ENCODE assay signal across 1 cellular context in the genomic region with DNA sequence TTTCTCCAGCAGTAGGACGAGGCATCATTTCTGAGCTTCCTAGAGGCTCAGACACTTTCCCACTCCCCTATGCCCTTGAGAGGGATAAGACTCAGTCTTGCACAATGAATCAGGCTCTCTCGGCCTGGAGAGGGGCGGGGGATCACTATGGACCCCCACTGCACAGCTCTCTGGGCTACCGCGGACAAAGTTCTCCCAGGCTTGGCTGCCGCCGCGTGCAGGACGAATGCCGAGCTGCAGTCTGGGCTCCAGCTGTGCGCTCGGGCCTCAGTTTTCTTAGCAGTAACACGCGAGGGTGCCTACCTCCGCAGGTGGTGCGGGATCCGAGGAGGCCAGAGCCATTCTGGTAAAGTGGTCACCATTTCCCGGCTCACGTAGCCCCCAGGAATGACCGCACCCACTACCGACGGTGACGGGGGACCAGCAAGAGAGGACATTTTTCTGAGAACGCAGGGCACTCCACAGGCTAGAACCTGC.
TF ChIP-seq lines count a peak whose summit lies in the region.

No MANE protein-coding gene starts in this region.

TF ChIP-seq in H1, 55 proteins besides CTCF, POLR2A, EP300 and RAD21:
- TF ChIP-seq SP4 (IDR thresholded peaks at IDR 0.05; ENCODE audit: low read length) (no peak), GTF2F1 (IDR thresholded peaks at IDR 0.05; ENCODE audit: borderline replicate concordance, low read depth, low read length) (no peak), NRF1 (IDR thresholded peaks at IDR 0.05; ENCODE audit: low read depth, low read length) (no peak), KDM4A (IDR thresholded peaks at IDR 0.05; ENCODE audit: low read depth, low read length, severe bottlenecking) (peak; percentile 47), CBX8 (IDR thresholded peaks at IDR 0.05; ENCODE audit: borderline replicate concordance, low read depth, low read length) (no peak), YY1 (IDR thresholded peaks at IDR 0.05; ENCODE audit: low read depth, low read length) (no peak), SIN3A (conservative IDR thresholded peaks at IDR 0.05 in 1 of 2, IDR thresholded peaks at IDR 0.05 in 1 of 2; ENCODE audit: low read depth in 1 of 2, low read length in 2 of 2) (no peak), FOSL1 (IDR thresholded peaks at IDR 0.05; ENCODE audit: insufficient read depth, low read depth, low read length) (no peak), SP2 (IDR thresholded peaks at IDR 0.05; ENCODE audit: low read length) (no peak), SUZ12 (IDR thresholded peaks at IDR 0.05; ENCODE audit: low read length) (peak; percentile 64), RNF2 (IDR thresholded peaks at IDR 0.05; ENCODE audit: borderline replicate concordance, low read depth, low read length, missing control alignments, poor library complexity, severe bottlenecking) (peak; percentile 58), JUND (IDR thresholded peaks at IDR 0.05; ENCODE audit: low read length) (no peak), NANOG (IDR thresholded peaks at IDR 0.05; ENCODE audit: insufficient read depth, low read depth, low read length, poor library complexity, severe bottlenecking) (no peak), RXRA (IDR thresholded peaks at IDR 0.05; ENCODE audit: insufficient read depth, low read depth, low read length) (no peak), ZNF274 (IDR thresholded peaks at IDR 0.05; ENCODE audit: borderline replicate concordance, extremely low read depth, low read length) (no peak), BRCA1 (IDR thresholded peaks at IDR 0.05; ENCODE audit: low read depth, low read length) (no peak), KDM1A (IDR thresholded peaks at IDR 0.05; ENCODE audit: borderline replicate concordance, low read length) (0 out of 2 replicates have a peak, but pooled peaks have one; percentile 6), HDAC6 (IDR thresholded peaks at IDR 0.05; ENCODE audit: low read depth, low read length) (no peak), HDAC2 (IDR thresholded peaks at IDR 0.05; ENCODE audit: borderline replicate concordance in 1 of 2, low read depth in 2 of 2, low read length in 2 of 2) (no peak), JUN (IDR thresholded peaks at IDR 0.05; ENCODE audit: low read depth, low read length) (no peak), SIRT6 (IDR thresholded peaks at IDR 0.05; ENCODE audit: low read length) (no peak), TCF12 (IDR thresholded peaks at IDR 0.05; ENCODE audit: low read depth, low read length) (no peak), SAP30 (IDR thresholded peaks at IDR 0.05; ENCODE audit: insufficient read depth, insufficient replicate concordance, low read length) (peak; percentile 21), CEBPB (IDR thresholded peaks at IDR 0.05; ENCODE audit: low read depth, low read length) (no peak), SIX5 (IDR thresholded peaks at IDR 0.05; ENCODE audit: low read depth, low read length) (no peak), EZH2 (IDR thresholded peaks at IDR 0.05; ENCODE audit: low read depth, low read length, severe bottlenecking) (peak; percentile 54), TEAD4 (IDR thresholded peaks at IDR 0.05; ENCODE audit: low read depth, low read length) (no peak), CTBP2 (IDR thresholded peaks at IDR 0.05; ENCODE audit: borderline replicate concordance, insufficient read depth, insufficient read length, low read length) (no peak), RBBP5 (IDR thresholded peaks at IDR 0.05; ENCODE audit: borderline replicate concordance, low read depth, low read length) (no peak), EGR1 (IDR thresholded peaks at IDR 0.05; ENCODE audit: borderline replicate concordance, low read depth, low read length) (no peak), POLR2AphosphoS5 (IDR thresholded peaks at IDR 0.05; ENCODE audit: low read depth, low read length) (no peak), KDM5A (IDR thresholded peaks at IDR 0.05; ENCODE audit: low read length) (no peak), CHD1 (IDR thresholded peaks at IDR 0.05; ENCODE audit: low read depth, low read length) (no peak), CHD2 (IDR thresholded peaks at IDR 0.05; ENCODE audit: low read length) (no peak), TAF7 (optimal IDR thresholded peaks at IDR 0.05; ENCODE audit: borderline replicate concordance, low read depth, low read length) (no peak), CREB1 (IDR thresholded peaks at IDR 0.05) (no peak), BACH1 (IDR thresholded peaks at IDR 0.05; ENCODE audit: low read length) (no peak)
- TF ChIP-seq, protein P1, sequence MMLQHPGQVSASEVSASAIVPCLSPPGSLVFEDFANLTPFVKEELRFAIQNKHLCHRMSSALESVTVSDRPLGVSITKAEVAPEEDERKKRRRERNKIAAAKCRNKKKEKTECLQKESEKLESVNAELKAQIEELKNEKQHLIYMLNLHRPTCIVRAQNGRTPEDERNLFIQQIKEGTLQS (IDR thresholded peaks at IDR 0.05; ENCODE audit: insufficient read depth, low read depth, low read length) = no peak
- TF ChIP-seq, protein P2, sequence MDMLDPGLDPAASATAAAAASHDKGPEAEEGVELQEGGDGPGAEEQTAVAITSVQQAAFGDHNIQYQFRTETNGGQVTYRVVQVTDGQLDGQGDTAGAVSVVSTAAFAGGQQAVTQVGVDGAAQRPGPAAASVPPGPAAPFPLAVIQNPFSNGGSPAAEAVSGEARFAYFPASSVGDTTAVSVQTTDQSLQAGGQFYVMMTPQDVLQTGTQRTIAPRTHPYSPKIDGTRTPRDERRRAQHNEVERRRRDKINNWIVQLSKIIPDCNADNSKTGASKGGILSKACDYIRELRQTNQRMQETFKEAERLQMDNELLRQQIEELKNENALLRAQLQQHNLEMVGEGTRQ (IDR thresholded peaks at IDR 0.05; ENCODE audit: low read length) = no peak
- TF ChIP-seq, protein P3, sequence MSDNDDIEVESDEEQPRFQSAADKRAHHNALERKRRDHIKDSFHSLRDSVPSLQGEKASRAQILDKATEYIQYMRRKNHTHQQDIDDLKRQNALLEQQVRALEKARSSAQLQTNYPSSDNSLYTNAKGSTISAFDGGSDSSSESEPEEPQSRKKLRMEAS (IDR thresholded peaks at IDR 0.05) = peak; percentile 62; the same call in 1 of the 2 replicates
